Comparison of ENCODE assay signal across 9 cellular contexts in the genomic region with DNA sequence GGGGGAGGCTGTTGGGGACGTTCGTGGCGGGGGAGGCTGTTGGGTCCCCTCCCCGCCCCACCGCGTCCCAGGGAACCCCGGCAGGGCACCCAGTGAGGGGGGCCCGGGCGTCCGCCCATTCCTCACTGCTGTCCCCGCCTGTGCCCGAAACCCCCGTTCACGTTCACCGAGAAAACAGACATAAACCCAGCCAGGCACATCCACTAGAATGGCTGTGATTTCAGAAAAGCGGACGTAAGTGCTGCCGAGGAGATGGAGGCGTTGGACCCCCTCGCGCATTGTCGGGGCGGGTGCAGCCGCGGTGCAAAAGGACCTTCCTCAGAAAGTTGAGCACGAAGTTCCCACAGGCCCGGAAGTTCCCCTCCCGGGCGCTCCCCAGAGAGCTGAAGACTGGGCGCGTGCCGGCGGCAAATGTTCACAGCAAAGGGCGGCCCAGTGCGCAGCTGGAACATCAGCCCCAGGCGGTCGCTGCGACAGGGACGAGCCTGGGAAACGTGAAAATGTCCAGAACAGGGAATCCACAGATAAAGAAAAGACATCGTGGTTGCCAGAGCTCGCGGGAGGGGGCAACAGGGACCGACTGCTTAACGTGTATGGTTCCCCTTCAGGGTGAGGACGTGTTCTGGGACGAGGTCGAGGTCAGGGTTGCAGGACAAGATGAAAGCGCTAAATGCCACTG. TPM values are rescaled to one million over a fixed set of nuclear protein-coding genes. Genes with fewer than 3 reads are reported as not detected.
A peak's percentile ranks its signal among the peaks of the same experiment; 100 is the strongest.
DNase-seq lines count a peak whose midpoint lies in the region; ATAC-seq, FAIRE-seq and TF ChIP-seq lines count a peak whose summit lies in the region.
"Had no signal": no experiment of that assay in that cellular context is flagged by ENCODE, and none has a peak within 500 bp of the region (broad histone marks: within the 10 kb centered on the region; RNA-seq: fewer than 3 reads in every experiment).

No MANE protein-coding gene starts in this region.

- no peaks in the 10 kb centered on the region for H3K9me3 ChIP-seq in A549

- H3K9me3 Mint-ChIP-seq in WTC11, result no peaks in the 10 kb centered on the region

- 82% methylated on average over 34 of the region's 49 CpGs for WGBS in A549 (ENCODE audit: missing lambda C conversion rate)

- TF ChIP-seq EP300 in A549 (IDR thresholded peaks at IDR 0.05), result no peak

- peak overlapping the region; percentile 52 for H3K4me3 ChIP-seq in A549
- peak overlapping the region; percentile 46 for H3K4me3 ChIP-seq in fibroblast of the aortic adventitia (ENCODE audit: low read depth, low read length)

- H3K36me3 Mint-ChIP-seq in WTC11, result no peaks in the 10 kb centered on the region

- H3K27me3 Mint-ChIP-seq in WTC11 (ENCODE audit: low read depth), result peaks cover 61% of the 10 kb centered on the region

- POLR2A ChIA-PET in A549 (lab: Yijun Ruan, JAX) (no interaction called here), WTC11 (lab: Charles Lee) (interaction anchor here (1.1 to 1.3 kb wide), 2 partner anchors 18 to 34 kb away, joined by 3 read pairs; no protein-coding TSS in a partner anchor)

- ATAC-seq in A549 (no peak), WTC11 (peak; percentile 26)

- intact Hi-C loops in posterior vena cava (cut with DNase I), result no loop called here

- peak overlapping the region; percentile 72 for H3K4me3 Mint-ChIP-seq in WTC11

- DNase-seq in A549 (ENCODE audit: low read depth in 1 of 2, low spot score in 1 of 2) (no peak), GM19238 (ENCODE audit: insufficient read length, low spot score) (peak; percentile 68), WTC11 (ENCODE audit: low spot score) (peak; percentile 59), fibroblast of the aortic adventitia (ENCODE audit: low read depth) (no peak), posterior vena cava (ENCODE audit: low spot score) (peak; percentile 90), iPS-NIHi7 (ENCODE audit: extremely low spot score) (no peak), NCI-H1930 (lab: John Stamatoyannopoulos, UW) (no peak), RPMI8226 (no peak)

- no peak for TF ChIP-seq POLR2A in A549 (IDR thresholded peaks at IDR 0.05; ENCODE audit: low read length)

- CTCF ChIA-PET in A549 (lab: Yijun Ruan, JAX) (interaction anchor here (0.6 to 5.0 kb wide), 18 partner anchors 9 to 395 kb away, joined by 3 to 53 read pairs (median 4); partner anchors contain the start of gene NOC2L), WTC11 (lab: Charles Lee) (interaction anchor here (0.6 to 3.6 kb wide), 29 partner anchors 9 to 1432 kb away, joined by 3 to 40 read pairs (median 5); partner anchors contain the start of genes C1orf159, PLEKHN1 and SAMD11)

- H3K27ac ChIP-seq in A549, result peak overlapping the region; percentile 93
- H3K27ac ChIP-seq: epithelial cell of prostate had no signal

- H3K4me2 ChIP-seq in A549, result peak overlapping the region; percentile 95

- no peak for FAIRE-seq in A549 (lab: Jason Lieb, UNC)

- TF ChIP-seq CTCF in A549 (IDR thresholded peaks at IDR 0.05), result no peak
- TF ChIP-seq CTCF in WTC11 (IDR thresholded peaks at IDR 0.05), result no peak
- TF ChIP-seq CTCF in fibroblast of the aortic adventitia (IDR thresholded peaks at IDR 0.05; ENCODE audit: insufficient read depth, low read length), result no peak

- H3K4me1 Mint-ChIP-seq in WTC11, result peaks cover 7% of the 10 kb centered on the region

- H3K27ac Mint-ChIP-seq in WTC11, result no peak overlapping the region

- TF ChIP-seq RAD21 in A549 (conservative IDR thresholded peaks at IDR 0.05 in 1 of 2, IDR thresholded peaks at IDR 0.05 in 1 of 2), result no peak

- peaks cover 41% of the 10 kb centered on the region for H3K4me1 ChIP-seq in A549

TF ChIP-seq in A549, 52 proteins besides CTCF, POLR2A, EP300 and RAD21:
- TF ChIP-seq EHMT2 (IDR thresholded peaks at IDR 0.05; ENCODE audit: low read depth), result no peak

TF ChIP-seq in WTC11, 78 proteins besides CTCF, POLR2A, EP300 and RAD21 (continues in another document):
- TF ChIP-seq, protein P1, sequence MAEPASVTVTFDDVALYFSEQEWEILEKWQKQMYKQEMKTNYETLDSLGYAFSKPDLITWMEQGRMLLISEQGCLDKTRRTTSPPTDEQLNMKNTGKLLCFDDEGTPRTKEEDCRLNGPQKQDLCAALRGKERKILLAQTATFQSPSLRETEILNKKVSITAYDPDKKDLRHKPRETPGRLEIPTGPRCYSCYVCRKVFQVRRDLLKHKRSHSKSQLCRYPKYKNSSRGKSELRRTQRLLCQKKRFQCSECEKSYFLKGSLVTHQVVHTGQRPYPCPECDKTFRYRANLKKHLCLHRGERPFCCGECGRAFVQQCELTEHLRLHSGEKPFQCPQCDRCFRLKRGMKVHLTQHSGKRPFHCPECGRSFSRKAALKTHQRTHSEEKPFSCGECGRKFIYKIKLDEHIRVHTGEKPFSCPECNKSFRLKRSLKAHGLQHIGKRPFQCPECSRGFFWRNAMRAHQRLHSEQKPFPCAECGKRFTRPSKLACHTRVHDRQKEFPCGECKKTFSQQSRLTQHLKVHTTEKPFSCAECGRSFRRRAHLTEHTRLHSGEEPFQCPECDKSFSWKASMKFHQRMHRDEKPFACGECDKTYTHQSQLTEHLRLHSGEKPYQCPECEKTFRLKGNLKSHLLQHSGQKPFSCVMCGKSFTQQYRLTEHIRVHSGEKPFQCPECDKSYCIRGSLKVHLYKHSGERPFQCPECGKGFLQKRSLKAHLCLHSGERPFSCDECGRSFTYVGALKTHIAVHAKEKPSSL (CRISPR knock-in tag; conservative IDR thresholded peaks at IDR 0.05), result no peak
- TF ChIP-seq, protein P2, sequence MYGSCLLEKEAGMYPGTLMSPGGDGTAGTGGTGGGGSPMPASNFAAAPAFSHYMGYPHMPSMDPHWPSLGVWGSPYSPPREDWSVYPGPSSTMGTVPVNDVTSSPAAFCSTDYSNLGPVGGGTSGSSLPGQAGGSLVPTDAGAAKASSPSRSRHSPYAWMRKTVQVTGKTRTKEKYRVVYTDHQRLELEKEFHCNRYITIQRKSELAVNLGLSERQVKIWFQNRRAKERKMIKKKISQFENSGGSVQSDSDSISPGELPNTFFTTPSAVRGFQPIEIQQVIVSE (CRISPR knock-in tag; IDR thresholded peaks at IDR 0.05; ENCODE audit: borderline replicate concordance), result no peak
- TF ChIP-seq NFE2L1 (CRISPR knock-in tag; IDR thresholded peaks at IDR 0.05) (no peak), HMGA2 (CRISPR knock-in tag; IDR thresholded peaks at IDR 0.05) (no peak), TCF7 (CRISPR knock-in tag; IDR thresholded peaks at IDR 0.05; ENCODE audit: low read depth) (0 out of 2 replicates have a peak, but pooled peaks have one; percentile 46), ZNF219 (CRISPR knock-in tag; IDR thresholded peaks at IDR 0.05; ENCODE audit: borderline replicate concordance) (no peak), ESRRA (CRISPR knock-in tag; IDR thresholded peaks at IDR 0.05; ENCODE audit: borderline replicate concordance) (no peak), MXD4 (CRISPR knock-in tag; IDR thresholded peaks at IDR 0.05; ENCODE audit: borderline replicate concordance) (no peak), ZNF671 (CRISPR knock-in tag; IDR thresholded peaks at IDR 0.05) (no peak)
- TF ChIP-seq, protein P3, sequence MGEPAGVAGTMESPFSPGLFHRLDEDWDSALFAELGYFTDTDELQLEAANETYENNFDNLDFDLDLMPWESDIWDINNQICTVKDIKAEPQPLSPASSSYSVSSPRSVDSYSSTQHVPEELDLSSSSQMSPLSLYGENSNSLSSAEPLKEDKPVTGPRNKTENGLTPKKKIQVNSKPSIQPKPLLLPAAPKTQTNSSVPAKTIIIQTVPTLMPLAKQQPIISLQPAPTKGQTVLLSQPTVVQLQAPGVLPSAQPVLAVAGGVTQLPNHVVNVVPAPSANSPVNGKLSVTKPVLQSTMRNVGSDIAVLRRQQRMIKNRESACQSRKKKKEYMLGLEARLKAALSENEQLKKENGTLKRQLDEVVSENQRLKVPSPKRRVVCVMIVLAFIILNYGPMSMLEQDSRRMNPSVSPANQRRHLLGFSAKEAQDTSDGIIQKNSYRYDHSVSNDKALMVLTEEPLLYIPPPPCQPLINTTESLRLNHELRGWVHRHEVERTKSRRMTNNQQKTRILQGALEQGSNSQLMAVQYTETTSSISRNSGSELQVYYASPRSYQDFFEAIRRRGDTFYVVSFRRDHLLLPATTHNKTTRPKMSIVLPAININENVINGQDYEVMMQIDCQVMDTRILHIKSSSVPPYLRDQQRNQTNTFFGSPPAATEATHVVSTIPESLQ (CRISPR knock-in tag; IDR thresholded peaks at IDR 0.05), result no peak

RNA-seq across cellular contexts. Expression of gene SAMD11, which starts 18.5 kb away (rescaled TPM):
- polyA plus RNA-seq in A549 (2011; rRNA removed), result 13.3 and 22.4 TPM in 2 replicates
- polyA plus RNA-seq in A549 (2012; cell fraction: cytosol; rRNA removed), result 35.9 and 62.6 TPM in 2 replicates
- polyA plus RNA-seq in A549 (2012; cell fraction: nucleus; rRNA removed), result 122 and 165 TPM in 2 replicates
- polyA plus RNA-seq in A549 (2017; fragmentation: RNase III; extraction: RNeasy Plus Mini Kit Qiagen cat#74134 plus additional on column Dnase treatment), result 32.9 to 52.8 TPM (median 46.2 TPM) in 3 replicates
- 10.7 and 15.8 TPM in 2 replicates for polyA minus RNA-seq in A549 (2011; rRNA and poly(A)+ RNA removed)
- total RNA-seq in WTC11 (2021), result 1.7 to 2.7 TPM (median 2.3 TPM) in 3 replicates
- total RNA-seq in fibroblast of the aortic adventitia (ENCODE audit: low replicate concordance), result 1.6 and 12.4 TPM in 2 replicates
- total RNA-seq in posterior vena cava, result 10 to 100 TPM; 16.5 to 38.0 TPM

RNA-seq across cellular contexts. Expression of gene NOC2L, which starts 53.8 kb away (rescaled TPM):
- 41.0 and 48.4 TPM in 2 replicates for polyA plus RNA-seq in A549 (2011; rRNA removed)
- polyA plus RNA-seq in A549 (2012; cell fraction: cytosol; rRNA removed), result 74.3 and 83.6 TPM in 2 replicates
- polyA plus RNA-seq in A549 (2012; cell fraction: nucleus; rRNA removed), result 144 and 170 TPM in 2 replicates
- 68.1 to 81.6 TPM (median 73.5 TPM) in 3 replicates for polyA plus RNA-seq in A549 (2017; fragmentation: RNase III; extraction: RNeasy Plus Mini Kit Qiagen cat#74134 plus additional on column Dnase treatment)
- 55.5 and 68.4 TPM in 2 replicates for polyA minus RNA-seq in A549 (2011; rRNA and poly(A)+ RNA removed)
- total RNA-seq in WTC11 (2021), result 149 to 182 TPM (median 150 TPM) in 3 replicates
- 41.0 and 54.1 TPM in 2 replicates for total RNA-seq in fibroblast of the aortic adventitia (ENCODE audit: low replicate concordance)
- total RNA-seq in posterior vena cava, result 10 to 100 TPM; 42.8 to 44.5 TPM

RNA-seq across cellular contexts. Expression of gene KLHL17, which starts 55.2 kb away (rescaled TPM):
- polyA plus RNA-seq in A549 (2011; rRNA removed) (5.7 and 8.5 TPM in 2 replicates), A549 (2017; fragmentation: RNase III; extraction: RNeasy Plus Mini Kit Qiagen cat#74134 plus additional on column Dnase treatment) (17.9 to 21.6 TPM (median 18.7 TPM) in 3 replicates)
- polyA plus RNA-seq in A549 (2012; cell fraction: cytosol; rRNA removed), result 24.0 and 29.4 TPM in 2 replicates
- polyA plus RNA-seq in A549 (2012; cell fraction: nucleus; rRNA removed), result 322 and 395 TPM in 2 replicates
- 1.9 and 2.5 TPM in 2 replicates for polyA minus RNA-seq in A549 (2011; rRNA and poly(A)+ RNA removed)
- total RNA-seq in WTC11 (2021) (46.2 to 66.9 TPM (median 47.2 TPM) in 3 replicates), fibroblast of the aortic adventitia (ENCODE audit: low replicate concordance) (1.8 and 5.0 TPM in 2 replicates), posterior vena cava (1 to 10 TPM; 8.5 to 8.9 TPM)

Comparison
In these comparisons a context has a peak if more than half of its experiments do, and no peak if none do; other contexts are left out.
1. DNase-seq: peak in GM19238 (single experiment), WTC11 (single experiment) and posterior vena cava (single experiment); none in A549 (0 of 2), fibroblast of the aortic adventitia (single experiment), iPS-NIHi7 (single experiment), NCI-H1930 (0 of 2) and RPMI8226 (single experiment).
2. Of the 8 proteins assayed by ChIP-seq in both WTC11 and A549: peak only in WTC11: TP53; only in A549: none; in both: none; in neither: 7.